Comparison of ENCODE assay signal across 1 cellular context in genomic region chrX:153888344-153888743, GRCh38.
TF ChIP-seq lines count a peak whose summit lies in the region.

No MANE protein-coding gene starts in this region.

TF ChIP-seq in HepG2, 621 proteins besides CTCF, POLR2A, EP300 and RAD21:
- TF ChIP-seq, protein P1, sequence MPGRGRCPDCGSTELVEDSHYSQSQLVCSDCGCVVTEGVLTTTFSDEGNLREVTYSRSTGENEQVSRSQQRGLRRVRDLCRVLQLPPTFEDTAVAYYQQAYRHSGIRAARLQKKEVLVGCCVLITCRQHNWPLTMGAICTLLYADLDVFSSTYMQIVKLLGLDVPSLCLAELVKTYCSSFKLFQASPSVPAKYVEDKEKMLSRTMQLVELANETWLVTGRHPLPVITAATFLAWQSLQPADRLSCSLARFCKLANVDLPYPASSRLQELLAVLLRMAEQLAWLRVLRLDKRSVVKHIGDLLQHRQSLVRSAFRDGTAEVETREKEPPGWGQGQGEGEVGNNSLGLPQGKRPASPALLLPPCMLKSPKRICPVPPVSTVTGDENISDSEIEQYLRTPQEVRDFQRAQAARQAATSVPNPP (CRISPR knock-in tag; IDR thresholded peaks at IDR 0.05) = no peak
- TF ChIP-seq ZNF660 (CRISPR knock-in tag; IDR thresholded peaks at IDR 0.05; ENCODE audit: borderline replicate concordance, low read depth) = no peak
